In genomic region chr6:131980338-131980790, GRCh38 we compare ENCODE assay signal across 16 cellular contexts. TPM values are rescaled to one million over a fixed set of nuclear protein-coding genes. Genes with fewer than 3 reads are reported as not detected.
"Had no signal": no experiment of that assay in that cellular context is flagged by ENCODE, and none has a peak within 500 bp of the region (broad histone marks: within the 10 kb centered on the region; RNA-seq: fewer than 3 reads in every experiment).

No MANE protein-coding gene starts in this region.

- H3K27ac Mint-ChIP-seq: activated CD4-positive, alpha-beta memory T cell treated with anti-CD3 and anti-CD28 coated beads, Interleukin-2, amount 10 ng/mL, durations not matched to agents 7 days and 5 days; activated CD4-positive, alpha-beta T cell treated with anti-CD3 and anti-CD28 coated beads for 36 hours had no signal

- H3K27me3 ChIP-seq: heart left ventricle, left lung, suprapubic skin, upper lobe of left lung had no signal

- H3K4me3 Mint-ChIP-seq: activated CD4-positive, alpha-beta memory T cell treated with anti-CD3 and anti-CD28 coated beads, Interleukin-2, amount 10 ng/mL, durations not matched to agents 7 days and 5 days; activated CD4-positive, alpha-beta T cell treated with anti-CD3 and anti-CD28 coated beads for 36 hours had no signal

- H3K9me3 ChIP-seq: heart left ventricle, left lung, suprapubic skin, upper lobe of left lung had no signal

- H3K4me1 Mint-ChIP-seq: activated CD4-positive, alpha-beta memory T cell treated with anti-CD3 and anti-CD28 coated beads, Interleukin-2, amount 10 ng/mL, durations not matched to agents 7 days and 5 days; activated CD4-positive, alpha-beta T cell treated with anti-CD3 and anti-CD28 coated beads for 36 hours had no signal

- H3K4me3 ChIP-seq: heart left ventricle, left lung, suprapubic skin, upper lobe of left lung had no signal

- H3K4me1 ChIP-seq: left lung, upper lobe of left lung had no signal

- H3K9me3 Mint-ChIP-seq: activated CD4-positive, alpha-beta memory T cell treated with anti-CD3 and anti-CD28 coated beads, Interleukin-2, amount 10 ng/mL, durations not matched to agents 7 days and 5 days had no signal

- H3K36me3 ChIP-seq: heart left ventricle, left lung, suprapubic skin, upper lobe of left lung had no signal

- H3K27ac ChIP-seq: heart left ventricle, left lung, suprapubic skin, upper lobe of left lung had no signal

- ATAC-seq: activated CD4-positive, alpha-beta T cell treated with anti-CD3 and anti-CD28 coated beads for 36 hours; heart left ventricle; left lung; stimulated activated naive CD8-positive, alpha-beta T cell treated with anti-CD3 and anti-CD28 coated beads, Interleukin-15, Interleukin-2, amounts not matched to agents 100 U/mL and 50 U/mL, for 24 hours had no signal

- DNase-seq: activated CD4-positive, alpha-beta memory T cell treated with anti-CD3 and anti-CD28 coated beads, Interleukin-2, amount 10 ng/mL, durations not matched to agents 7 days and 5 days; activated CD4-positive, alpha-beta T cell treated with anti-CD3 and anti-CD28 coated beads for 36 hours; activated naive CD4-positive, alpha-beta T cell; activated T-cell treated with anti-CD3 and anti-CD28 coated beads, Interleukin-2, amount 50 U/mL, for 48 hours; aorta; caudate nucleus; cortex of kidney; effector CD8-positive, alpha-beta T cell; heart left ventricle; left lung; right cardiac atrium; stimulated activated CD4-positive, alpha-beta T cell treated with anti-CD3 and anti-CD28 coated beads, Interleukin-12 subunit alpha, Interleukin-12 subunit beta, amount 100 ng/mL, for 4 hours; stimulated activated CD8-positive, alpha-beta memory T cell treated with anti-CD3 and anti-CD28 coated beads, Interleukin-4, amount 100 ng/mL, for 48 hours; stimulated activated naive CD8-positive, alpha-beta T cell treated with anti-CD3 and anti-CD28 coated beads, Interleukin-15, Interleukin-2, amounts not matched to agents 100 U/mL and 50 U/mL, for 24 hours; upper lobe of left lung had no signal

RNA-seq across cellular contexts. Expression of gene CCN2, which starts 29.2 kb away (rescaled TPM):
- total RNA-seq: activated CD4-positive, alpha-beta memory T cell treated with anti-CD3 and anti-CD28 coated beads, Interleukin-2, amount 10 ng/mL, durations not matched to agents 7 days and 5 days; activated CD4-positive, alpha-beta T cell treated with anti-CD3 and anti-CD28 coated beads for 36 hours had no signal
